11 cellular contexts compared by ENCODE assay signal in the genomic region with DNA sequence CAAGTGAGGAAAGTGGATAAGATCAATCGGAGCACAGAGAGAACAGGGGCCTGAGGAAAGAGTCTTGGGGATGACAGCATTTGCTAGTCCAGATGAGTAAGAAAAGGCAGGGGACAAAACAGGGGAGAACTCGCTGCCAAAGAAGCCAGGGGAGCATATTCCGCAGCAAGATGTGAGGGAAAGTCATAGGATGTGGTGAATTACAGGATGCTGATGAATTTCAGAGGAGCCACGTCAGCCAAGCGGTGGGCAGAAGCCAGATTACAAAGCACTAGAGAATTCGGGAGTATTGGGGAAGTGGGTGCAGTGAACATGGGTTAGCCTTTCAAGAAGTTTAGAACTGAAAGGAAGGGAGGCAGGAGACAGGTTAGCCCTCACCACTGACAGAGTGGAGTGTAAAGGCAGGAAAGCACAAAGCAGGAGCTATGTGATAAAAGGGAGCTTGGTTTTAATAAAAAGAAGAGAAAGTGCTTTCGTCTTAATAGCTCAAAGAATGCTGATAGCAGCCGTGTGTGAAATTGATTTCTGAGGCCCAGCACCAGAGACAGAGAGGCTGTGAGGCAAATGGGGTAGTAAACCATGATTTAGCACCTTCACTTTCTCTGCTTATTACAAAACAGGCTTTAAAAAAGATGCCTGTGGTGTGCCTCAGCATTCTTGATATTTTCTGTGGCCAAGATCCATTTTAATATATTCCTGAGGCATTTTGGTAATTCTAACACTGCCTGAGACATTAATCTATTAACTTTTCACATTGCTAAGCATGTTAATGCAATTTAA. TPM values are rescaled to one million over a fixed set of nuclear protein-coding genes. Genes with fewer than 3 reads are reported as not detected.
DNase-seq lines count a peak whose midpoint lies in the region; ATAC-seq and TF ChIP-seq lines count a peak whose summit lies in the region.
"Had no signal": no experiment of that assay in that cellular context is flagged by ENCODE, and none has a peak within 500 bp of the region (broad histone marks: within the 10 kb centered on the region; RNA-seq: fewer than 3 reads in every experiment).

No MANE protein-coding gene starts in this region.

- intact Hi-C loops in Panc1 (cut with micrococcal nuclease; ENCODE audit: unreplicated experiment): no loop called here

- in situ Hi-C loops in Panc1 (cut with HindIII; ENCODE audit: low pct_unique_long_range_greater_than_20kb, low sequenced_read_pairs): no loop called here

- no peak for TF ChIP-seq CTCF in AG10803 (conservative IDR thresholded peaks at IDR 0.05; ENCODE audit: low read length)
- TF ChIP-seq CTCF in Panc1 (IDR thresholded peaks at IDR 0.05): no peak
- no peak for TF ChIP-seq CTCF in epithelial cell of proximal tubule (conservative IDR thresholded peaks at IDR 0.05; ENCODE audit: low read depth, low read length)
- TF ChIP-seq CTCF in omental fat pad (IDR thresholded peaks at IDR 0.05): no peak

- H3K36me3 ChIP-seq in Panc1 (ENCODE audit: control insufficient read depth, insufficient read depth, low read length): no peaks in the 10 kb centered on the region

- DNase-seq in AG10803 (ENCODE audit: low read depth): peak; percentile 100
- peak; percentile 59 for DNase-seq in Panc1 (ENCODE audit: low read depth, low spot score)
- DNase-seq in epithelial cell of proximal tubule (ENCODE audit: low read depth): peak; percentile 86
- DNase-seq in omental fat pad (ENCODE audit: low spot score): no peak
- DNase-seq in iPS-NIHi7 (ENCODE audit: extremely low spot score): no peak
- DNase-seq in stimulated activated CD4-positive, alpha-beta T cell treated with anti-CD3 and anti-CD28 coated beads, Interleukin-1b, Interleukin-23, amount 100 ng/mL, for 48 hours: no peak
- DNase-seq in activated CD4-positive, alpha-beta T cell treated with anti-CD3 and anti-CD28 coated beads, Interleukin-2, amount 50 U/mL, for 4 hours: no peak
- DNase-seq: activated naive CD8-positive, alpha-beta T cell treated with anti-CD3 and anti-CD28 coated beads, Interleukin-2, amount 10 ng/mL, durations not matched to agents 7 days and 5 days; CD4-positive, alpha-beta memory T cell; NCI-H146 had no signal

- CTCF ChIA-PET in Panc1 (lab: Charles Lee): no interaction called here

- no peak overlapping the region for H3K27ac ChIP-seq in Panc1 (ENCODE audit: low read length)

- no TSS peak for BruUV-seq in Panc1 (replicated peaks; lab: Mats Ljungman, UMichigan)

- no peaks in the 10 kb centered on the region for H3K4me1 ChIP-seq in Panc1 (ENCODE audit: control insufficient read depth, insufficient read depth, low read length)

- H3K4me3 ChIP-seq in AG10803 (ENCODE audit: low read length): peak overlapping the region; percentile 48
- peak overlapping the region in 1 of 2 experiments; percentile 6; a peak in 1 of 4 replicates for H3K4me3 ChIP-seq in Panc1 (ENCODE audit: low read depth in 2 of 2, low read length in 2 of 2)
- peak overlapping the region; percentile 41 for H3K4me3 ChIP-seq in epithelial cell of proximal tubule (ENCODE audit: low read depth, low read length)

- POLR2A ChIA-PET in Panc1 (lab: Charles Lee): no interaction called here

- H3K27me3 ChIP-seq in Panc1 (ENCODE audit: control insufficient read depth, insufficient read depth, low read length): no peaks in the 10 kb centered on the region

- peak; percentile 69; the same call in 1 of the 2 replicates for ATAC-seq in Panc1
- ATAC-seq in omental fat pad (ENCODE audit: low FRiP score): peak; percentile 95
- no peak for ATAC-seq in HG02840 (IDR thresholded peaks at IDR 0.05; ENCODE audit: low FRiP score, unreplicated experiment)

- no peaks in the 10 kb centered on the region for H3K9me3 ChIP-seq in Panc1 (ENCODE audit: control insufficient read depth, insufficient read depth, low read depth, low read length)

RNA-seq across cellular contexts. Expression of gene ADAMTSL1, which starts 16.8 kb away (rescaled TPM):
- not detected for total RNA-seq in Panc1 (2021; ENCODE audit: unreplicated experiment)
- not detected for polyA plus RNA-seq in Panc1 (2012; ENCODE audit: insufficient read length)
- 2.8 and 4.6 TPM in 2 replicates for total RNA-seq in epithelial cell of proximal tubule
- total RNA-seq in omental fat pad: 1 to 10 TPM; 2.0 to 7.3 (median 3.7) TPM
- total RNA-seq: activated naive CD8-positive, alpha-beta T cell treated with anti-CD3 and anti-CD28 coated beads, Interleukin-2, amount 10 ng/mL, durations not matched to agents 7 days and 5 days; CD4-positive, alpha-beta memory T cell had no signal
- polyA plus RNA-seq: CD4-positive, alpha-beta memory T cell had no signal

Comparison
In these comparisons a context has a peak if more than half of its experiments do, and no peak if none do; other contexts are left out.
1. DNase-seq: peak in AG10803 (single experiment), Panc1 (single experiment) and epithelial cell of proximal tubule (single experiment); none in omental fat pad (single experiment), iPS-NIHi7 (single experiment), stimulated activated CD4-positive, alpha-beta T cell treated with anti-CD3 and anti-CD28 coated beads, Interleukin-1b, Interleukin-23, amount 100 ng/mL, for 48 hours (single experiment) and activated CD4-positive, alpha-beta T cell treated with anti-CD3 and anti-CD28 coated beads, Interleukin-2, amount 50 U/mL, for 4 hours (0 of 2).